In genomic region chr6:161407115-161407514, GRCh38 we compare ENCODE assay signal across 19 cellular contexts.
DNase-seq lines count a peak whose midpoint lies in the region; ATAC-seq, FAIRE-seq and TF ChIP-seq lines count a peak whose summit lies in the region.
"Had no signal": no experiment of that assay in that cellular context is flagged by ENCODE, and none has a peak within 500 bp of the region (broad histone marks: within the 10 kb centered on the region; RNA-seq: fewer than 3 reads in every experiment).

No MANE protein-coding gene starts in this region.

- 0 out of 2 replicates have a peak overlapping the region, but pooled peaks have one; percentile 5 for H2AFZ ChIP-seq in GM12878 (ENCODE audit: control insufficient read depth, low read depth, low read length)

- POLR2A ChIA-PET in GM12878 (lab: Charles Lee) = no interaction called here

- peaks cover 14% of the 10 kb centered on the region for H3K27me3 Mint-ChIP-seq in T-helper 17 cell
- H3K27me3 Mint-ChIP-seq in activated naive CD8-positive, alpha-beta T cell treated with anti-CD3 and anti-CD28 coated beads for 36 hours = no peaks in the 10 kb centered on the region
- H3K27me3 Mint-ChIP-seq: activated CD8-positive, alpha-beta T cell treated with anti-CD3 and anti-CD28 coated beads for 36 hours; activated naive CD8-positive, alpha-beta T cell treated with anti-CD3 and anti-CD28 coated beads, Interleukin-2, amount 10 ng/mL, durations not matched to agents 7 days and 5 days had no signal

- no peak for TF ChIP-seq RAD21 in GM12878 (IDR thresholded peaks at IDR 0.05; ENCODE audit: insufficient read depth, low read depth, low read length)

- TF ChIP-seq POLR2A in GM12878 (IDR thresholded peaks at IDR 0.05; ENCODE audit: low read depth, low read length) = no peak

- FAIRE-seq in GM12878 (lab: Jason Lieb, UNC) = no peak

- H3K27ac ChIP-seq in BLaER1 (no peak overlapping the region), GM12878 (ENCODE audit: control insufficient read depth, insufficient read depth) (no peak overlapping the region), mesodermal cell (ENCODE audit: low read depth, low read length, severe bottlenecking) (peak overlapping the region; percentile 72), aorta (ENCODE audit: low read depth in 1 of 2, low read length in 2 of 2) (no peak overlapping the region)
- H3K27ac ChIP-seq: right lobe of liver, stomach, WERI-Rb-1 had no signal

- H3K9me3 Mint-ChIP-seq in activated naive CD8-positive, alpha-beta T cell treated with anti-CD3 and anti-CD28 coated beads for 36 hours = no peaks in the 10 kb centered on the region
- H3K9me3 Mint-ChIP-seq: activated naive CD8-positive, alpha-beta T cell treated with anti-CD3 and anti-CD28 coated beads, Interleukin-2, amount 10 ng/mL, durations not matched to agents 7 days and 5 days had no signal

- H3K27me3 ChIP-seq in BLaER1 (no peaks in the 10 kb centered on the region), GM12878 (replicated peaks in 1 of 2; ENCODE audit: control insufficient read depth in 2 of 2, insufficient read depth in 2 of 2, low read length in 1 of 2) (no peaks in the 10 kb centered on the region), aorta (ENCODE audit: control insufficient read depth in 1 of 2, insufficient read depth in 2 of 2, low read length in 1 of 2) (no peaks in the 10 kb centered on the region)
- H3K27me3 ChIP-seq: gastrocnemius medialis, right lobe of liver, stomach had no signal

- intact Hi-C loops in GM12878 (cut with micrococcal nuclease; ENCODE audit: unreplicated experiment) (no loop called here), aorta (cut with DNase I) (no loop called here)

- H3K9me3 ChIP-seq in BLaER1 (0 out of 2 replicates have a peak, but pooled peaks cover 11% of the 10 kb centered on the region), GM12878 (replicated peaks; ENCODE audit: control insufficient read depth, insufficient read depth, low read length) (no peaks in the 10 kb centered on the region; the same call in 2 of the 3 replicates), mesodermal cell (ENCODE audit: control insufficient read depth, low read length) (peaks cover 19% of the 10 kb centered on the region), aorta (ENCODE audit: control insufficient read depth, low read length) (no peaks in the 10 kb centered on the region), T-helper 17 cell (ENCODE audit: control insufficient read depth, low read length, poor library complexity, severe bottlenecking) (no peaks in the 10 kb centered on the region)
- H3K9me3 ChIP-seq: gastrocnemius medialis, right lobe of liver had no signal

- H4K20me1 ChIP-seq in BLaER1 (no peaks in the 10 kb centered on the region), GM12878 (ENCODE audit: control insufficient read depth, insufficient read depth) (no peaks in the 10 kb centered on the region)

- no peaks in the 10 kb centered on the region for H3K36me3 Mint-ChIP-seq in T-helper 17 cell (ENCODE audit: low read depth)
- no peaks in the 10 kb centered on the region for H3K36me3 Mint-ChIP-seq in activated naive CD8-positive, alpha-beta T cell treated with anti-CD3 and anti-CD28 coated beads for 36 hours
- H3K36me3 Mint-ChIP-seq: activated naive CD8-positive, alpha-beta T cell treated with anti-CD3 and anti-CD28 coated beads, Interleukin-2, amount 10 ng/mL, durations not matched to agents 7 days and 5 days had no signal

- no peak overlapping the region for H3K4me3 ChIP-seq in BLaER1
- H3K4me3 ChIP-seq in GM12878 = no peak overlapping the region
- H3K4me3 ChIP-seq in mesodermal cell (ENCODE audit: extremely low read depth, insufficient read depth, low read length, poor library complexity, severe bottlenecking) = no peak overlapping the region
- no peak overlapping the region for H3K4me3 ChIP-seq in aorta (ENCODE audit: low read length in 2 of 2)
- H3K4me3 ChIP-seq: gastrocnemius medialis, right lobe of liver, stomach had no signal

- H3K9ac ChIP-seq in BLaER1 = no peak overlapping the region
- no peak overlapping the region for H3K9ac ChIP-seq in GM12878 (ENCODE audit: control insufficient read depth, insufficient read depth, low read length)

- no peaks in the 10 kb centered on the region for H3K4me1 Mint-ChIP-seq in T-helper 17 cell
- no peaks in the 10 kb centered on the region for H3K4me1 Mint-ChIP-seq in activated naive CD8-positive, alpha-beta T cell treated with anti-CD3 and anti-CD28 coated beads for 36 hours
- H3K4me1 Mint-ChIP-seq: activated naive CD8-positive, alpha-beta T cell treated with anti-CD3 and anti-CD28 coated beads, Interleukin-2, amount 10 ng/mL, durations not matched to agents 7 days and 5 days had no signal

- TF ChIP-seq EP300 in GM12878 (IDR thresholded peaks at IDR 0.05; ENCODE audit: borderline replicate concordance in 1 of 2, control insufficient read depth in 1 of 2, low read depth in 2 of 2, low read length in 2 of 2) = no peak

- H3K36me3 ChIP-seq in BLaER1 = no peaks in the 10 kb centered on the region
- no peaks in the 10 kb centered on the region for H3K36me3 ChIP-seq in GM12878 (ENCODE audit: control insufficient read depth in 2 of 2, insufficient read depth in 2 of 2, low read length in 1 of 2)
- no peaks in the 10 kb centered on the region for H3K36me3 ChIP-seq in mesodermal cell (ENCODE audit: control insufficient read depth, insufficient read depth, low read length)
- H3K36me3 ChIP-seq in aorta (ENCODE audit: control insufficient read depth in 1 of 2, insufficient read depth in 2 of 2, low read length in 1 of 2) = no peaks in the 10 kb centered on the region
- H3K36me3 ChIP-seq: gastrocnemius medialis, right lobe of liver, stomach, WERI-Rb-1 had no signal

- ATAC-seq in GM12878 = no peak
- ATAC-seq in aorta (ENCODE audit: low FRiP score) = no peak
- no peak for ATAC-seq in T-helper 17 cell
- ATAC-seq in HG03095 (IDR thresholded peaks at IDR 0.05; ENCODE audit: unreplicated experiment) = no peak
- ATAC-seq: activated CD8-positive, alpha-beta T cell treated with anti-CD3 and anti-CD28 coated beads for 36 hours; left lobe of liver; right lobe of liver had no signal

- H3K79me2 ChIP-seq in GM12878 (ENCODE audit: control insufficient read depth, insufficient read depth, low read length) = no peaks in the 10 kb centered on the region

- in situ Hi-C loops in GM12878 (cut with MboI) = no loop called here

- H3K27ac Mint-ChIP-seq in T-helper 17 cell = no peak overlapping the region
- H3K27ac Mint-ChIP-seq in activated naive CD8-positive, alpha-beta T cell treated with anti-CD3 and anti-CD28 coated beads for 36 hours = no peak overlapping the region
- H3K27ac Mint-ChIP-seq: activated CD8-positive, alpha-beta T cell treated with anti-CD3 and anti-CD28 coated beads for 36 hours; activated naive CD8-positive, alpha-beta T cell treated with anti-CD3 and anti-CD28 coated beads, Interleukin-2, amount 10 ng/mL, durations not matched to agents 7 days and 5 days had no signal

- BruUV-seq in GM12878 (replicated peaks; lab: Mats Ljungman, UMichigan) = no TSS peak

- RAD21 ChIA-PET in GM12878 (lab: Charles Lee; ENCODE audit: unreplicated experiment) = no interaction called here

- H3K4me3 Mint-ChIP-seq in T-helper 17 cell = no peak overlapping the region
- H3K4me3 Mint-ChIP-seq in activated naive CD8-positive, alpha-beta T cell treated with anti-CD3 and anti-CD28 coated beads for 36 hours = no peak overlapping the region
- H3K4me3 Mint-ChIP-seq: activated CD8-positive, alpha-beta T cell treated with anti-CD3 and anti-CD28 coated beads for 36 hours; activated naive CD8-positive, alpha-beta T cell treated with anti-CD3 and anti-CD28 coated beads, Interleukin-2, amount 10 ng/mL, durations not matched to agents 7 days and 5 days had no signal

- peak overlapping the region; percentile 39; the same call in 1 of the 2 replicates for H3K4me2 ChIP-seq in BLaER1
- H3K4me2 ChIP-seq in GM12878 (ENCODE audit: control insufficient read depth, insufficient read depth) = no peak overlapping the region

- DNase-seq in M059J (ENCODE audit: low read depth) = peak; percentile 32
- no peak for DNase-seq in GM12878 (ENCODE audit: low read depth, low spot score)
- no peak for DNase-seq in aorta
- DNase-seq in T-helper 17 cell = no peak
- no peak for DNase-seq in activated naive CD8-positive, alpha-beta T cell treated with anti-CD3 and anti-CD28 coated beads for 36 hours
- DNase-seq: activated CD8-positive, alpha-beta T cell treated with anti-CD3 and anti-CD28 coated beads for 36 hours; activated naive CD8-positive, alpha-beta T cell treated with anti-CD3 and anti-CD28 coated beads, Interleukin-2, amount 10 ng/mL, durations not matched to agents 7 days and 5 days; activated T-cell treated with anti-CD3 and anti-CD28 coated beads, Interleukin-2, amount 50 U/mL, for 48 hours; gastrocnemius medialis; NCI-H1048; NCI-H2107; right lobe of liver; stimulated activated CD4-positive, alpha-beta T cell treated with anti-CD3 and anti-CD28 coated beads, Interleukin-2, amount 100 ng/mL, for 24 hours; stomach; WERI-Rb-1 had no signal

- H3K4me1 ChIP-seq in BLaER1 (peaks cover 15% of the 10 kb centered on the region; the same call in 1 of the 2 replicates), GM12878 (ENCODE audit: control insufficient read depth, insufficient read depth, low read length) (no peaks in the 10 kb centered on the region), mesodermal cell (ENCODE audit: control insufficient read depth, insufficient read depth, low read length, poor library complexity, severe bottlenecking) (peaks cover 22% of the 10 kb centered on the region), aorta (ENCODE audit: control insufficient read depth in 1 of 2, insufficient read depth in 2 of 2, low read length in 2 of 2) (no peaks in the 10 kb centered on the region)
- H3K4me1 ChIP-seq: right lobe of liver, stomach had no signal

- no peak for TF ChIP-seq CTCF in GM12878 (IDR thresholded peaks at IDR 0.05 in 2 of 3, conservative IDR thresholded peaks at IDR 0.05 in 1 of 3; ENCODE audit: control insufficient read depth in 2 of 3, extremely low read depth in 1 of 3, insufficient read depth in 1 of 3, low read depth in 3 of 3, low read length in 3 of 3)

- CTCF ChIA-PET in GM12878 (lab: Yijun Ruan, JAX) = interaction anchor here (1.6 kb wide), 1 partner anchor 11 kb away, joined by 12 read pairs; no protein-coding TSS in a partner anchor

- 43% methylated on average over 2 of the region's 2 CpGs for WGBS in GM12878 (ENCODE audit: insufficient coverage, insufficient replicate concordance, low lambda C conversion rate, missing lambda C conversion rate)
- 90% methylated on average over 2 of the region's 2 CpGs; no CpG with 5 or more reads in 1 of the 2 experiments for WGBS in mesodermal cell (ENCODE audit: insufficient coverage in 2 of 2), 2 experiments
- 65 to 77% methylated on average over 2 of the region's 2 CpGs for WGBS in aorta, 2 donors

- SMC1A ChIA-PET in GM12878 (lab: Charles Lee; ENCODE audit: uncharacterized antibody, unreplicated experiment) = interaction anchor here (0.8 kb wide), 1 partner anchor 11 kb away, joined by 3 read pairs; no protein-coding TSS in a partner anchor

TF ChIP-seq in GM12878, 131 proteins besides CTCF, POLR2A, EP300 and RAD21 (continues in another document):
- no peak for TF ChIP-seq NBN (IDR thresholded peaks at IDR 0.05)
- TF ChIP-seq CHD4 (IDR thresholded peaks at IDR 0.05) = no peak
